In the genomic region with DNA sequence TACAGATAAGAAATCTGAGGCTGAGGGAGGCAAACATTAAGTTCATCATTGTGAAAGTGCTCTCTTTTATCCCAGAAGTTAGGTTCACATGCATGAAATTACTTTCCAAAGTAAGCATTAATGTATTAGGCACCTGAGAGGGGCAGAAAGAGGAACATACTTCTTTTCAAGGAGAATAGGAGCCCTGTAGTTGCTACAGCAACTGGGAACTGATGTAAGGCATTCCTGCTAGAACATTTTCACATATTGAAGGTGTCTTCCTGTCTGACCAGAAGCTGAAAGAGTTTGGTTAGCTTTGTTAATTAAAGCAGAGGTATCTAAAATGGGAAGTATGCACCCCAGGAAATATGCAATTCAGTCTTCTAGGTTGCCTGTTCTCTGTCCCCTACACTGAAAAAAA, we compare ENCODE assay signal across 22 cellular contexts.
A peak's percentile ranks its signal among the peaks of the same experiment; 100 is the strongest.
DNase-seq lines count a peak whose midpoint lies in the region; ATAC-seq and TF ChIP-seq lines count a peak whose summit lies in the region.
"Had no signal": no experiment of that assay in that cellular context is flagged by ENCODE, and none has a peak within 500 bp of the region (broad histone marks: within the 10 kb centered on the region; RNA-seq: fewer than 3 reads in every experiment).

No MANE protein-coding gene starts in this region.

- no peaks in the 10 kb centered on the region for H3K27me3 ChIP-seq in HUES64 (ENCODE audit: insufficient read depth, low read length)
- H3K27me3 ChIP-seq: SJSA1 had no signal

- H3K9ac ChIP-seq in HUES64 (ENCODE audit: low read depth, low read length), result no peak overlapping the region; the same call in 1 of the 2 replicates

- no peaks in the 10 kb centered on the region for H3K9me3 ChIP-seq in HUES64 (ENCODE audit: insufficient read depth, low read depth, low read length)
- H3K9me3 ChIP-seq: Caco-2, SJSA1 had no signal

- no peak for TF ChIP-seq POLR2A in lower leg skin (IDR thresholded peaks at IDR 0.05)

- H3K27ac Mint-ChIP-seq in WTC11, result peak overlapping the region; percentile 34; the same call in 1 of the 2 replicates
- H3K27ac Mint-ChIP-seq in memory B cell, result no peak overlapping the region
- H3K27ac Mint-ChIP-seq: CD4-positive, alpha-beta T cell; HFFc6 had no signal

- ATAC-seq in WTC11 (peak; percentile 59), memory B cell (ENCODE audit: low read depth) (peak; percentile 54)
- ATAC-seq: Panc1 had no signal

- H3K4me3 ChIP-seq in GM12865 (ENCODE audit: low read depth, low read length) (no peak overlapping the region), HUES64 (ENCODE audit: low read length) (no peak overlapping the region), lower leg skin (ENCODE audit: low read depth, poor library complexity, severe bottlenecking) (no peak overlapping the region)
- H3K4me3 ChIP-seq: SJSA1 had no signal

- CTCF ChIA-PET in WTC11 (lab: Charles Lee), result interaction anchor here (0.5 kb wide), 1 partner anchor 571 kb away, joined by 3 read pairs; no protein-coding TSS in a partner anchor

- POLR2A ChIA-PET in WTC11 (lab: Charles Lee), result interaction anchor here (1.0 kb wide), 1 partner anchor 80 kb away, joined by 3 read pairs; no protein-coding TSS in a partner anchor

- H3K4me3 Mint-ChIP-seq in WTC11 (0 out of 2 replicates have a peak overlapping the region, but pooled peaks have one; percentile 5), memory B cell (no peak overlapping the region)
- H3K4me3 Mint-ChIP-seq: CD4-positive, alpha-beta T cell; HFFc6 had no signal

- DNase-seq in GM12865 (ENCODE audit: low read depth) (peak; percentile 5), WTC11 (ENCODE audit: low spot score) (no peak), memory B cell (ENCODE audit: low spot score in 2 of 2) (no peak), NCI-H1930 (lab: John Stamatoyannopoulos, UW) (no peak), lower leg skin (ENCODE audit: low spot score in 2 of 2) (no peak), posterior cingulate gyrus (no peak)
- DNase-seq: Caco-2; CD4-positive, alpha-beta T cell; DMS153; GDM1; GOT3; HFFc6; IMR-90; Karpas-422; NCI-H1048; NCI-H1436; NCI-H2029 treated with DMSO at 0.1 percent for 48 hours; NCI-H2171; NCI-H526 had no signal

- H3K36me3 Mint-ChIP-seq in WTC11 (no peaks in the 10 kb centered on the region), memory B cell (no peaks in the 10 kb centered on the region)

- no peaks in the 10 kb centered on the region for H3K27me3 Mint-ChIP-seq in WTC11 (ENCODE audit: low read depth)
- no peaks in the 10 kb centered on the region for H3K27me3 Mint-ChIP-seq in memory B cell
- H3K27me3 Mint-ChIP-seq: CD4-positive, alpha-beta T cell had no signal

- H3K27ac ChIP-seq in HUES64 (ENCODE audit: low read depth, low read length), result peak overlapping the region; percentile 61
- H3K27ac ChIP-seq: SJSA1 had no signal

- no peaks in the 10 kb centered on the region for H3K36me3 ChIP-seq in HUES64 (ENCODE audit: insufficient read depth, low read length)
- H3K36me3 ChIP-seq: SJSA1 had no signal

- TF ChIP-seq CTCF in GM12865 (IDR thresholded peaks at IDR 0.05; ENCODE audit: insufficient read depth, low read depth, low read length, missing control alignments), result no peak
- no peak for TF ChIP-seq CTCF in WTC11 (IDR thresholded peaks at IDR 0.05)
- no peak for TF ChIP-seq CTCF in lower leg skin (IDR thresholded peaks at IDR 0.05)

- intact Hi-C loops in lower leg skin (cut with DNase I; ENCODE audit: low total_unique reads), result no loop called here
- intact Hi-C loops in posterior cingulate gyrus (cut with DNase I), result no loop called here

- H3K4me1 Mint-ChIP-seq in WTC11 (peaks cover 29% of the 10 kb centered on the region), memory B cell (peaks cover 5% of the 10 kb centered on the region)

- H3K9me3 Mint-ChIP-seq in WTC11, result no peaks in the 10 kb centered on the region
- no peaks in the 10 kb centered on the region for H3K9me3 Mint-ChIP-seq in memory B cell
- H3K9me3 Mint-ChIP-seq: CD4-positive, alpha-beta T cell; HFFc6 had no signal

- peaks cover 26% of the 10 kb centered on the region for H3K4me1 ChIP-seq in HUES64 (ENCODE audit: insufficient read depth, low read length)
- H3K4me1 ChIP-seq: Caco-2 had no signal

TF ChIP-seq in WTC11, 78 proteins besides CTCF, POLR2A, EP300 and RAD21 (continues in another document):
- no peak for TF ChIP-seq ESRRA (CRISPR knock-in tag; IDR thresholded peaks at IDR 0.05; ENCODE audit: borderline replicate concordance)
- TF ChIP-seq ZNF138 (CRISPR knock-in tag; conservative IDR thresholded peaks at IDR 0.05), result no peak
- TF ChIP-seq, protein P1, sequence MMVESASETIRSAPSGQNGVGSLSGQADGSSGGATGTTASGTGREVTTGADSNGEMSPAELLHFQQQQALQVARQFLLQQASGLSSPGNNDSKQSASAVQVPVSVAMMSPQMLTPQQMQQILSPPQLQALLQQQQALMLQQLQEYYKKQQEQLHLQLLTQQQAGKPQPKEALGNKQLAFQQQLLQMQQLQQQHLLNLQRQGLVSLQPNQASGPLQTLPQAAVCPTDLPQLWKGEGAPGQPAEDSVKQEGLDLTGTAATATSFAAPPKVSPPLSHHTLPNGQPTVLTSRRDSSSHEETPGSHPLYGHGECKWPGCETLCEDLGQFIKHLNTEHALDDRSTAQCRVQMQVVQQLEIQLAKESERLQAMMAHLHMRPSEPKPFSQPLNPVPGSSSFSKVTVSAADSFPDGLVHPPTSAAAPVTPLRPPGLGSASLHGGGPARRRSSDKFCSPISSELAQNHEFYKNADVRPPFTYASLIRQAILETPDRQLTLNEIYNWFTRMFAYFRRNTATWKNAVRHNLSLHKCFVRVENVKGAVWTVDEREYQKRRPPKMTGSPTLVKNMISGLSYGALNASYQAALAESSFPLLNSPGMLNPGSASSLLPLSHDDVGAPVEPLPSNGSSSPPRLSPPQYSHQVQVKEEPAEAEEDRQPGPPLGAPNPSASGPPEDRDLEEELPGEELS (CRISPR knock-in tag; IDR thresholded peaks at IDR 0.05), result no peak
- TF ChIP-seq, protein P2, sequence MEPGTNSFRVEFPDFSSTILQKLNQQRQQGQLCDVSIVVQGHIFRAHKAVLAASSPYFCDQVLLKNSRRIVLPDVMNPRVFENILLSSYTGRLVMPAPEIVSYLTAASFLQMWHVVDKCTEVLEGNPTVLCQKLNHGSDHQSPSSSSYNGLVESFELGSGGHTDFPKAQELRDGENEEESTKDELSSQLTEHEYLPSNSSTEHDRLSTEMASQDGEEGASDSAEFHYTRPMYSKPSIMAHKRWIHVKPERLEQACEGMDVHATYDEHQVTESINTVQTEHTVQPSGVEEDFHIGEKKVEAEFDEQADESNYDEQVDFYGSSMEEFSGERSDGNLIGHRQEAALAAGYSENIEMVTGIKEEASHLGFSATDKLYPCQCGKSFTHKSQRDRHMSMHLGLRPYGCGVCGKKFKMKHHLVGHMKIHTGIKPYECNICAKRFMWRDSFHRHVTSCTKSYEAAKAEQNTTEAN (CRISPR knock-in tag; IDR thresholded peaks at IDR 0.05), result no peak
- TF ChIP-seq, protein P3, sequence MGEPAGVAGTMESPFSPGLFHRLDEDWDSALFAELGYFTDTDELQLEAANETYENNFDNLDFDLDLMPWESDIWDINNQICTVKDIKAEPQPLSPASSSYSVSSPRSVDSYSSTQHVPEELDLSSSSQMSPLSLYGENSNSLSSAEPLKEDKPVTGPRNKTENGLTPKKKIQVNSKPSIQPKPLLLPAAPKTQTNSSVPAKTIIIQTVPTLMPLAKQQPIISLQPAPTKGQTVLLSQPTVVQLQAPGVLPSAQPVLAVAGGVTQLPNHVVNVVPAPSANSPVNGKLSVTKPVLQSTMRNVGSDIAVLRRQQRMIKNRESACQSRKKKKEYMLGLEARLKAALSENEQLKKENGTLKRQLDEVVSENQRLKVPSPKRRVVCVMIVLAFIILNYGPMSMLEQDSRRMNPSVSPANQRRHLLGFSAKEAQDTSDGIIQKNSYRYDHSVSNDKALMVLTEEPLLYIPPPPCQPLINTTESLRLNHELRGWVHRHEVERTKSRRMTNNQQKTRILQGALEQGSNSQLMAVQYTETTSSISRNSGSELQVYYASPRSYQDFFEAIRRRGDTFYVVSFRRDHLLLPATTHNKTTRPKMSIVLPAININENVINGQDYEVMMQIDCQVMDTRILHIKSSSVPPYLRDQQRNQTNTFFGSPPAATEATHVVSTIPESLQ (CRISPR knock-in tag; IDR thresholded peaks at IDR 0.05), result no peak
- no peak for TF ChIP-seq NFYB (CRISPR knock-in tag; conservative IDR thresholded peaks at IDR 0.05; ENCODE audit: low read depth)
- TF ChIP-seq, protein P4, sequence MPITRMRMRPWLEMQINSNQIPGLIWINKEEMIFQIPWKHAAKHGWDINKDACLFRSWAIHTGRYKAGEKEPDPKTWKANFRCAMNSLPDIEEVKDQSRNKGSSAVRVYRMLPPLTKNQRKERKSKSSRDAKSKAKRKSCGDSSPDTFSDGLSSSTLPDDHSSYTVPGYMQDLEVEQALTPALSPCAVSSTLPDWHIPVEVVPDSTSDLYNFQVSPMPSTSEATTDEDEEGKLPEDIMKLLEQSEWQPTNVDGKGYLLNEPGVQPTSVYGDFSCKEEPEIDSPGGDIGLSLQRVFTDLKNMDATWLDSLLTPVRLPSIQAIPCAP (CRISPR knock-in tag; IDR thresholded peaks at IDR 0.05), result no peak
- TF ChIP-seq, protein P5, sequence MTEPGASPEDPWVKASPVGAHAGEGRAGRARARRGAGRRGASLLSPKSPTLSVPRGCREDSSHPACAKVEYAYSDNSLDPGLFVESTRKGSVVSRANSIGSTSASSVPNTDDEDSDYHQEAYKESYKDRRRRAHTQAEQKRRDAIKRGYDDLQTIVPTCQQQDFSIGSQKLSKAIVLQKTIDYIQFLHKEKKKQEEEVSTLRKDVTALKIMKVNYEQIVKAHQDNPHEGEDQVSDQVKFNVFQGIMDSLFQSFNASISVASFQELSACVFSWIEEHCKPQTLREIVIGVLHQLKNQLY (CRISPR knock-in tag; IDR thresholded peaks at IDR 0.05), result no peak
- TF ChIP-seq, protein P6, sequence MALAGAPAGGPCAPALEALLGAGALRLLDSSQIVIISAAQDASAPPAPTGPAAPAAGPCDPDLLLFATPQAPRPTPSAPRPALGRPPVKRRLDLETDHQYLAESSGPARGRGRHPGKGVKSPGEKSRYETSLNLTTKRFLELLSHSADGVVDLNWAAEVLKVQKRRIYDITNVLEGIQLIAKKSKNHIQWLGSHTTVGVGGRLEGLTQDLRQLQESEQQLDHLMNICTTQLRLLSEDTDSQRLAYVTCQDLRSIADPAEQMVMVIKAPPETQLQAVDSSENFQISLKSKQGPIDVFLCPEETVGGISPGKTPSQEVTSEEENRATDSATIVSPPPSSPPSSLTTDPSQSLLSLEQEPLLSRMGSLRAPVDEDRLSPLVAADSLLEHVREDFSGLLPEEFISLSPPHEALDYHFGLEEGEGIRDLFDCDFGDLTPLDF (CRISPR knock-in tag; IDR thresholded peaks at IDR 0.05), result no peak
